In genomic region chr7:141158562-141158961, GRCh38 we compare ENCODE assay signal across 8 cellular contexts.
A peak's percentile ranks its signal among the peaks of the same experiment; 100 is the strongest.
DNase-seq lines count a peak whose midpoint lies in the region; ATAC-seq, FAIRE-seq and TF ChIP-seq lines count a peak whose summit lies in the region.

No MANE protein-coding gene starts in this region.

- H3K4me3 ChIP-seq in choroid plexus epithelial cell (ENCODE audit: low read depth, low read length) (no peak overlapping the region), sigmoid colon (no peak overlapping the region)

- H3K4me1 ChIP-seq in sigmoid colon: no peaks in the 10 kb centered on the region

- no peak for FAIRE-seq in frontal cortex (lab: Jason Lieb, UNC)

- TF ChIP-seq CTCF in choroid plexus epithelial cell (conservative IDR thresholded peaks at IDR 0.05; ENCODE audit: low read depth, low read length) (no peak), sigmoid colon (IDR thresholded peaks at IDR 0.05) (no peak)

- no peak overlapping the region for H3K27ac ChIP-seq in sigmoid colon

- DNase-seq in HT-29 (ENCODE audit: low spot score) (peak; percentile 30), choroid plexus epithelial cell (ENCODE audit: low read depth) (peak; percentile 98), sigmoid colon (peak; percentile 72), frontal cortex (ENCODE audit: low spot score in 2 of 2) (no peak), T1000 (lab: John Stamatoyannopoulos, UW) (no peak), retina (no peak)

- no peaks in the 10 kb centered on the region for H3K9me3 ChIP-seq in sigmoid colon

- no peaks in the 10 kb centered on the region for H3K27me3 ChIP-seq in sigmoid colon

- no peaks in the 10 kb centered on the region for H3K36me3 ChIP-seq in sigmoid colon

- intact Hi-C loops in sigmoid colon (cut with DNase I): no loop called here

- 55 to 59% methylated on average over 4 of the region's 4 CpGs for WGBS in sigmoid colon, 2 donors

- ATAC-seq in GM19324 (IDR thresholded peaks at IDR 0.05; ENCODE audit: low FRiP score, unreplicated experiment) (peak; percentile 65), GM18909 (IDR thresholded peaks at IDR 0.05; ENCODE audit: poor library complexity, unreplicated experiment) (no peak)

- no peak for TF ChIP-seq EP300 in sigmoid colon (IDR thresholded peaks at IDR 0.05)

- TF ChIP-seq POLR2A in sigmoid colon (IDR thresholded peaks at IDR 0.05): no peak

Comparison
In these comparisons a context has a peak if more than half of its experiments do, and no peak if none do; other contexts are left out.
1. DNase-seq: peak in HT-29 (single experiment), choroid plexus epithelial cell (single experiment) and sigmoid colon (single experiment); none in frontal cortex (0 of 2), T1000 (single experiment) and retina (single experiment).